Comparison of ENCODE assay signal across 22 cellular contexts in genomic region chr21:36375994-36376393, GRCh38.
"Had no signal": no experiment of that assay in that cellular context is flagged by ENCODE, and none has a peak within 500 bp of the region (broad histone marks: within the 10 kb centered on the region; RNA-seq: fewer than 3 reads in every experiment).

No MANE protein-coding gene starts in this region.

- H3K9me3 ChIP-seq: SK-N-SH had no signal

- ATAC-seq: HepG2, Panc1, PC-3 had no signal

- H3K9ac ChIP-seq: KMS-11, SK-N-SH had no signal

- H3K27ac ChIP-seq: KMS-11, RWPE1 had no signal

- H3K4me2 ChIP-seq: KMS-11, SK-N-SH had no signal

- H3K9me2 ChIP-seq: SK-N-SH had no signal

- DNase-seq: IMR-90, Kasumi-1, MM.1S, NCI-H1092 treated with DMSO at 0.1 percent for 48 hours, NCI-H1436, NCI-H187, NCI-H2029, NCI-H2081 treated with DMSO at 0.1 percent for 48 hours, NCI-H2171, NCI-H226, NCI-H446, NCI-H510A, NCI-H524 treated with DMSO at 0.1 percent for 48 hours, NCI-H69, NCI-H774, PC-3, SHP77, SK-N-SH had no signal
